In genomic region chr3:40756500-40756899, GRCh38 we compare ENCODE assay signal across 35 cellular contexts.
"Had no signal": no experiment of that assay in that cellular context is flagged by ENCODE, and none has a peak within 500 bp of the region (broad histone marks: within the 10 kb centered on the region; RNA-seq: fewer than 3 reads in every experiment).

No MANE protein-coding gene starts in this region.

- DNase-seq: Karpas-422, Kasumi-1, MG63, MM.1S, MV-4-11, NCI-H1048, NCI-H1092, NCI-H1092 treated with DMSO at 0.1 percent for 48 hours, NCI-H1105, NCI-H1105 treated with DMSO at 0.1 percent for 48 hours, NCI-H1417, NCI-H1417 treated with DMSO at 0.1 percent for 48 hours, NCI-H1436, NCI-H1436 treated with DMSO at 0.1 percent for 48 hours, NCI-H146, NCI-H1694, NCI-H1694 treated with DMSO at 0.1 percent for 48 hours, NCI-H187, NCI-H187 treated with DMSO at 0.1 percent for 48 hours, NCI-H1930, NCI-H2029, NCI-H2029 treated with DMSO at 0.1 percent for 48 hours, NCI-H2081, NCI-H2081 treated with DMSO at 0.1 percent for 48 hours, NCI-H2107, NCI-H2171, NCI-H2171 treated with DMSO at 0.1 percent for 48 hours, NCI-H2227 treated with DMSO at 0.1 percent for 48 hours, NCI-H226, NCI-H345, NCI-H446, NCI-H446 treated with DMSO at 0.1 percent for 48 hours, NCI-H510A, NCI-H510A treated with DMSO at 0.1 percent for 48 hours, NCI-H524 had no signal

- H3K27me3 ChIP-seq: MG63 had no signal

- H3K36me3 ChIP-seq: MG63 had no signal

- H3K9me3 ChIP-seq: MG63 had no signal

- H3K4me3 ChIP-seq: MG63 had no signal
